In the genomic region with DNA sequence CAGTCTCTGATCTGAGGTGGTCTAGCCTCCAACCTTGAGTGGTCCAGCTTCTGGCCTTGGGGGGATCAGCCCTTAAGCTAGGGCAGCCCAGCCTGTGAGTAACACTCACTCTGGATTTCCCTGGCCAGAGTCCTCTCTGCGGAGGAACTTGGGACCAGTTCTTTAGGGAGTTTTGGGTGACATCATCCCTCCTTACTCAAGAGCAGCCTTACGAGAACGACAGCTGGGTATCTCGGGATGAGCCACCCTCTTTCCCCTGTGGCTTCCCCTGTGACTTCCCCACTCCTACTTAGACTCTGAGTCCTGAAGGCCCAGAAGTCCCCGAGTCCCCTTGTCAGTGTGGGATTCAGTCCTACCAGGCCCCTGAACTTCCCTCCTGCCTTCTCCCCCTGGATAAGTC, we compare ENCODE assay signal across 10 cellular contexts. TPM values are rescaled to one million over a fixed set of nuclear protein-coding genes. Genes with fewer than 3 reads are reported as not detected.
DNase-seq lines count a peak whose midpoint lies in the region; ATAC-seq, FAIRE-seq and TF ChIP-seq lines count a peak whose summit lies in the region.
"Had no signal": no experiment of that assay in that cellular context is flagged by ENCODE, and none has a peak within 500 bp of the region (broad histone marks: within the 10 kb centered on the region; RNA-seq: fewer than 3 reads in every experiment).

No MANE protein-coding gene starts in this region.

- H4K20me1 ChIP-seq in GM12878 (ENCODE audit: control insufficient read depth, insufficient read depth) = no peaks in the 10 kb centered on the region

- SMC1A ChIA-PET in GM12878 (lab: Charles Lee; ENCODE audit: uncharacterized antibody, unreplicated experiment) = interaction anchor here (1.0 kb wide), 1 partner anchor 60 kb away, joined by 5 read pairs; no protein-coding TSS in a partner anchor

- RAD21 ChIA-PET in GM12878 (lab: Charles Lee; ENCODE audit: unreplicated experiment) = interaction anchor here (1.0 kb wide), 1 partner anchor 10 kb away, joined by 3 read pairs; no protein-coding TSS in a partner anchor

- in situ Hi-C loops in GM12878 (cut with MboI) = no loop called here

- H3K27ac ChIP-seq in GM12878 (ENCODE audit: control insufficient read depth, insufficient read depth) (no peak overlapping the region), right cardiac atrium (ENCODE audit: low read length) (peak overlapping the region; percentile 60), subcutaneous abdominal adipose tissue (ENCODE audit: low read depth, low read length) (peak overlapping the region; percentile 71)
- H3K27ac ChIP-seq: RWPE1 had no signal

- POLR2A ChIA-PET in GM12878 (lab: Charles Lee) = no interaction called here

- TF ChIP-seq POLR2A in GM12878 (IDR thresholded peaks at IDR 0.05; ENCODE audit: low read depth, low read length) = no peak

- FAIRE-seq in GM12878 (lab: Jason Lieb, UNC) = no peak

- CTCF ChIA-PET in GM12878 (lab: Yijun Ruan, JAX) = interaction anchor here (0.8 to 0.9 kb wide), 3 partner anchors 11 to 317 kb away, joined by 3 to 4 read pairs (median 3); no protein-coding TSS in a partner anchor

- TF ChIP-seq RAD21 in GM12878 (IDR thresholded peaks at IDR 0.05; ENCODE audit: insufficient read depth, low read depth, low read length) = no peak

- no peak overlapping the region for H3K4me2 ChIP-seq in GM12878 (ENCODE audit: control insufficient read depth, insufficient read depth)

- TF ChIP-seq CTCF in GM12878 (IDR thresholded peaks at IDR 0.05 in 2 of 3, conservative IDR thresholded peaks at IDR 0.05 in 1 of 3; ENCODE audit: control insufficient read depth in 2 of 3, extremely low read depth in 1 of 3, insufficient read depth in 1 of 3, low read depth in 3 of 3, low read length in 3 of 3) = no peak

- TF ChIP-seq EP300 in GM12878 (IDR thresholded peaks at IDR 0.05; ENCODE audit: borderline replicate concordance in 1 of 2, control insufficient read depth in 1 of 2, low read depth in 2 of 2, low read length in 2 of 2) = no peak

- WGBS in GM12878 (ENCODE audit: insufficient coverage, insufficient replicate concordance, low lambda C conversion rate, missing lambda C conversion rate) = 10% methylated on average over 5 of the region's 5 CpGs
- WGBS in right cardiac atrium = 35% methylated on average over 5 of the region's 5 CpGs

- BruUV-seq in GM12878 (replicated peaks; lab: Mats Ljungman, UMichigan) = no TSS peak

- intact Hi-C loops in GM12878 (cut with micrococcal nuclease; ENCODE audit: unreplicated experiment) (no loop called here), right cardiac atrium (cut with DNase I) (no loop called here)

- H3K27me3 ChIP-seq in GM12878 (replicated peaks in 1 of 2; ENCODE audit: control insufficient read depth in 2 of 2, insufficient read depth in 2 of 2, low read length in 1 of 2) (no peaks in the 10 kb centered on the region; a peak in 2 of 4 replicates), right cardiac atrium (ENCODE audit: control insufficient read depth, insufficient read depth) (no peaks in the 10 kb centered on the region), subcutaneous abdominal adipose tissue (ENCODE audit: control insufficient read depth in 5 of 5, insufficient read depth in 4 of 5, low read length in 5 of 5) (no peaks in the 10 kb centered on the region)

- H3K79me2 ChIP-seq in GM12878 (ENCODE audit: control insufficient read depth, insufficient read depth, low read length) = no peaks in the 10 kb centered on the region

- peak; percentile 55 for ATAC-seq in GM21529 (IDR thresholded peaks at IDR 0.05; ENCODE audit: unreplicated experiment)
- peak; percentile 56 for ATAC-seq in GM12878
- peak; percentile 4 to 17 for ATAC-seq in right cardiac atrium
- ATAC-seq in stimulated activated naive CD8-positive, alpha-beta T cell treated with anti-CD3 and anti-CD28 coated beads, Interleukin-15, Interleukin-2, amounts not matched to agents 100 U/mL and 50 U/mL, for 24 hours = no peak

- no peaks in the 10 kb centered on the region for H3K9me3 ChIP-seq in GM12878 (replicated peaks; ENCODE audit: control insufficient read depth, insufficient read depth, low read length)
- no peaks in the 10 kb centered on the region for H3K9me3 ChIP-seq in right cardiac atrium (ENCODE audit: control insufficient read depth, low read length)
- no peaks in the 10 kb centered on the region for H3K9me3 ChIP-seq in subcutaneous abdominal adipose tissue (ENCODE audit: control insufficient read depth in 5 of 5, low read length in 5 of 5)

- H3K36me3 ChIP-seq in GM12878 (ENCODE audit: control insufficient read depth in 2 of 2, insufficient read depth in 2 of 2, low read length in 1 of 2) (no peaks in the 10 kb centered on the region), subcutaneous abdominal adipose tissue (ENCODE audit: control insufficient read depth in 5 of 5, insufficient read depth in 5 of 5, low read length in 5 of 5) (no peaks in the 10 kb centered on the region)

- H2AFZ ChIP-seq in GM12878 (ENCODE audit: control insufficient read depth, low read depth, low read length) = no peak overlapping the region

- H3K4me1 ChIP-seq in GM12878 (ENCODE audit: control insufficient read depth, insufficient read depth, low read length) = peaks cover 14% of the 10 kb centered on the region
- H3K4me1 ChIP-seq in right cardiac atrium (ENCODE audit: control insufficient read depth, insufficient read depth, low read length) = peaks cover 18% of the 10 kb centered on the region
- peaks cover 20 to 91% (median 83%) of the 10 kb centered on the region in 5 donors for H3K4me1 ChIP-seq in subcutaneous abdominal adipose tissue (ENCODE audit: control insufficient read depth in 5 of 5, insufficient read depth in 5 of 5, low read length in 5 of 5)

- DNase-seq in GM12878 (ENCODE audit: low read depth, low spot score) (no peak), right cardiac atrium (peak in 2 of 3 donors; percentile 50 to 57), anterior cingulate cortex (lab: John Stamatoyannopoulos, UW) (no peak), NCI-H2227 (lab: John Stamatoyannopoulos, UW; ENCODE audit: unreplicated experiment) (no peak)
- no peak for DNase-seq in stimulated activated naive CD8-positive, alpha-beta T cell treated with anti-CD3 and anti-CD28 coated beads, Interleukin-15, Interleukin-2, amounts not matched to agents 100 U/mL and 50 U/mL, for 24 hours
- no peak for DNase-seq in effector CD4-positive, alpha-beta T cell
- DNase-seq: GDM1 had no signal

- no peak overlapping the region for H3K9ac ChIP-seq in GM12878 (ENCODE audit: control insufficient read depth, insufficient read depth, low read length)
- H3K9ac ChIP-seq in subcutaneous abdominal adipose tissue (ENCODE audit: low read length in 5 of 5) = peak overlapping the region in 3 of 5 donors; percentile 11 to 48 (median 44)

- H3K4me3 ChIP-seq in GM12878 = no peak overlapping the region
- H3K4me3 ChIP-seq in right cardiac atrium (ENCODE audit: low read length) = no peak overlapping the region
- peak overlapping the region in 1 of 5 donors; percentile 23 for H3K4me3 ChIP-seq in subcutaneous abdominal adipose tissue (ENCODE audit: low read depth in 1 of 5, low read length in 5 of 5)

TF ChIP-seq in GM12878, 131 proteins besides CTCF, POLR2A, EP300 and RAD21 (continues in another document):
- TF ChIP-seq SMARCA5 (IDR thresholded peaks at IDR 0.05) (no peak), STAT1 (conservative IDR thresholded peaks at IDR 0.05) (no peak), ATF7 (IDR thresholded peaks at IDR 0.05; ENCODE audit: low read depth) (peak; percentile 65; the same call in 1 of the 2 replicates), RUNX3 (IDR thresholded peaks at IDR 0.05; ENCODE audit: low read length) (peak; percentile 38; the same call in 1 of the 2 replicates)
- TF ChIP-seq, protein P1, sequence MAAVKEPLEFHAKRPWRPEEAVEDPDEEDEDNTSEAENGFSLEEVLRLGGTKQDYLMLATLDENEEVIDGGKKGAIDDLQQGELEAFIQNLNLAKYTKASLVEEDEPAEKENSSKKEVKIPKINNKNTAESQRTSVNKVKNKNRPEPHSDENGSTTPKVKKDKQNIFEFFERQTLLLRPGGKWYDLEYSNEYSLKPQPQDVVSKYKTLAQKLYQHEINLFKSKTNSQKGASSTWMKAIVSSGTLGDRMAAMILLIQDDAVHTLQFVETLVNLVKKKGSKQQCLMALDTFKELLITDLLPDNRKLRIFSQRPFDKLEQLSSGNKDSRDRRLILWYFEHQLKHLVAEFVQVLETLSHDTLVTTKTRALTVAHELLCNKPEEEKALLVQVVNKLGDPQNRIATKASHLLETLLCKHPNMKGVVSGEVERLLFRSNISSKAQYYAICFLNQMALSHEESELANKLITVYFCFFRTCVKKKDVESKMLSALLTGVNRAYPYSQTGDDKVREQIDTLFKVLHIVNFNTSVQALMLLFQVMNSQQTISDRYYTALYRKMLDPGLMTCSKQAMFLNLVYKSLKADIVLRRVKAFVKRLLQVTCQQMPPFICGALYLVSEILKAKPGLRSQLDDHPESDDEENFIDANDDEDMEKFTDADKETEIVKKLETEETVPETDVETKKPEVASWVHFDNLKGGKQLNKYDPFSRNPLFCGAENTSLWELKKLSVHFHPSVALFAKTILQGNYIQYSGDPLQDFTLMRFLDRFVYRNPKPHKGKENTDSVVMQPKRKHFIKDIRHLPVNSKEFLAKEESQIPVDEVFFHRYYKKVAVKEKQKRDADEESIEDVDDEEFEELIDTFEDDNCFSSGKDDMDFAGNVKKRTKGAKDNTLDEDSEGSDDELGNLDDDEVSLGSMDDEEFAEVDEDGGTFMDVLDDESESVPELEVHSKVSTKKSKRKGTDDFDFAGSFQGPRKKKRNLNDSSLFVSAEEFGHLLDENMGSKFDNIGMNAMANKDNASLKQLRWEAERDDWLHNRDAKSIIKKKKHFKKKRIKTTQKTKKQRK (IDR thresholded peaks at IDR 0.05; ENCODE audit: low read depth, low read length) = no peak

RNA-seq across cellular contexts. Expression of a gene that starts 10.2 kb away (rescaled TPM):
- total RNA-seq in GM12878 (2013; cell fraction: nucleolus; rRNA removed) = 1.1 and 1.7 TPM in 2 replicates
- total RNA-seq in GM12878 (2014; rRNA removed) = 0.16 TPM in 1 of 2 replicates, not detected in the other
- total RNA-seq in GM12878 (2014; rRNA removed; fragmentation: Illumina TruSeq; extraction: Trizol) = not detected in 2 replicates
- total RNA-seq in GM12878 (2021) = 0.66 and 2.3 TPM in 2 replicates
- 0.49 TPM for polyA plus RNA-seq in GM12878 (2011; ENCODE audit: low read depth)
- 0.01 TPM in 1 of 2 replicates, not detected in the other for polyA plus RNA-seq in GM12878 (2011; rRNA removed)
- 0.04 TPM in 1 of 2 replicates, not detected in the other for polyA plus RNA-seq in GM12878 (2011; cell fraction: cytosol; rRNA removed)
- 0.45 and 0.51 TPM in 2 replicates for polyA plus RNA-seq in GM12878 (2011; cell fraction: nucleus; rRNA removed)
- polyA plus RNA-seq in GM12878 (2012) = 0.29 and 0.51 TPM in 2 replicates
- polyA plus RNA-seq in GM12878 (2014; fragmentation: Illumina TruSeq; extraction: Trizol) = not detected in 2 replicates
- not detected for polyA plus RNA-seq in GM12878 (2014; fragmentation: Nextera tagmentation; extraction: Ambion mirVana)
- 0.08 and 0.72 TPM in 2 replicates for polyA plus RNA-seq in GM12878 (2014; rRNA removed)
- polyA plus RNA-seq in GM12878 (2016; fragmentation: Nextera tagmentation; extraction: Ambion mirVana) = not detected
- polyA minus RNA-seq in GM12878 (2011; rRNA and poly(A)+ RNA removed) = 0.44 and 0.46 TPM in 2 replicates
- not detected in 2 replicates for polyA minus RNA-seq in GM12878 (2011; cell fraction: cytosol; rRNA and poly(A)+ RNA removed)
- polyA minus RNA-seq in GM12878 (2011; cell fraction: nucleus; rRNA and poly(A)+ RNA removed) = not detected in 2 replicates
- 100 to 1,000 TPM in 1 of 4 donors, 10 to 100 TPM in 3; 75.4 to 102 (median 84.1) TPM for total RNA-seq in right cardiac atrium
- 89.4 TPM for polyA plus RNA-seq in right cardiac atrium

Comparison
In these comparisons a context has a peak if more than half of its experiments do, and no peak if none do; other contexts are left out.
1. DNase-seq: peak in right cardiac atrium (2 of 3); none in GM12878 (single experiment), stimulated activated naive CD8-positive, alpha-beta T cell treated with anti-CD3 and anti-CD28 coated beads, Interleukin-15, Interleukin-2, amounts not matched to agents 100 U/mL and 50 U/mL, for 24 hours (single experiment), anterior cingulate cortex (0 of 58), NCI-H2227 (single experiment) and effector CD4-positive, alpha-beta T cell (single experiment).
2. RNA of a gene that starts 10.2 kb away (total RNA-seq): 75.4 to 102 TPM in right cardiac atrium; 0.16 to 2.3 TPM in GM12878; every median in the first group is over 10 times any median in the second.